ENCODE assay signal across 27 cellular contexts in genomic region chr3:129917423-129918007, GRCh38. TPM values are rescaled to one million over a fixed set of nuclear protein-coding genes. Genes with fewer than 3 reads are reported as not detected.
DNase-seq lines count a peak whose midpoint lies in the region; ATAC-seq, FAIRE-seq and TF ChIP-seq lines count a peak whose summit lies in the region.
"Had no signal": no experiment of that assay in that cellular context is flagged by ENCODE, and none has a peak within 500 bp of the region (broad histone marks: within the 10 kb centered on the region; RNA-seq: fewer than 3 reads in every experiment).

No MANE protein-coding gene starts in this region.

- TF ChIP-seq CTCF in A549 (IDR thresholded peaks at IDR 0.05) (no peak), HEK293 (tag by site-specific recombination; IDR thresholded peaks at IDR 0.05) (no peak), neutrophil (IDR thresholded peaks at IDR 0.05) (no peak)

- peaks cover 46% of the 10 kb centered on the region for H3K9me3 ChIP-seq in A549
- no peaks in the 10 kb centered on the region for H3K9me3 ChIP-seq in HEK293 (ENCODE audit: control insufficient read depth, insufficient read depth, low read depth, low read length)
- no peaks in the 10 kb centered on the region for H3K9me3 ChIP-seq in neutrophil

- TF ChIP-seq POLR2A in A549 (IDR thresholded peaks at IDR 0.05; ENCODE audit: low read length): no peak

- no peak for TF ChIP-seq RAD21 in A549 (conservative IDR thresholded peaks at IDR 0.05 in 1 of 2, IDR thresholded peaks at IDR 0.05 in 1 of 2)

- POLR2A ChIA-PET in A549 (lab: Yijun Ruan, JAX) (no interaction called here), HEK293 (lab: Yijun Ruan, JAX) (no interaction called here)

- ATAC-seq in A549 (no peak), HG02870 (IDR thresholded peaks at IDR 0.05; ENCODE audit: unreplicated experiment) (no peak)
- ATAC-seq: CD8-positive, alpha-beta T cell; GM23338 had no signal

- no peak overlapping the region for H3K4me2 ChIP-seq in A549
- H3K4me2 ChIP-seq: GM23338 had no signal

- CTCF ChIA-PET in A549 (lab: Yijun Ruan, JAX): interaction anchor here (1.5 kb wide), 1 partner anchor 25 kb away, joined by 6 read pairs; no protein-coding TSS in a partner anchor
- CTCF ChIA-PET in HEK293 (lab: Yijun Ruan, JAX): no interaction called here

- H3K27ac ChIP-seq in A549 (no peak overlapping the region), HEK293 (ENCODE audit: extremely low read depth, low read depth, low read length) (no peak overlapping the region), neutrophil (peak overlapping the region; percentile 98)
- H3K27ac ChIP-seq: C4-2B had no signal

- no peak overlapping the region for H3K4me3 ChIP-seq in A549
- no peak overlapping the region for H3K4me3 ChIP-seq in HEK293 (ENCODE audit: low read depth, low read length)
- H3K4me3 ChIP-seq in neutrophil (ENCODE audit: low read depth in 1 of 2, low read length in 1 of 2): peak overlapping the region in 1 of 2 experiments; percentile 2
- H3K4me3 ChIP-seq: GM23338 had no signal

- 37% methylated on average over 5 of the region's 6 CpGs for WGBS in A549 (ENCODE audit: missing lambda C conversion rate)

- no peak for TF ChIP-seq EP300 in A549 (IDR thresholded peaks at IDR 0.05)

- no peaks in the 10 kb centered on the region for H3K36me3 ChIP-seq in HEK293 (ENCODE audit: control insufficient read depth in 2 of 2, insufficient read depth in 1 of 2, low read length in 2 of 2)
- no peaks in the 10 kb centered on the region for H3K36me3 ChIP-seq in neutrophil

- H3K4me1 ChIP-seq in A549 (no peaks in the 10 kb centered on the region), HEK293 (ENCODE audit: control insufficient read depth, insufficient read depth, low read length) (no peaks in the 10 kb centered on the region), neutrophil (ENCODE audit: control insufficient read depth in 1 of 2, insufficient read depth in 1 of 2, low read depth in 1 of 2, low read length in 1 of 2) (peaks cover 44 to 76% of the 10 kb centered on the region in 2 experiments)
- H3K4me1 ChIP-seq: Caco-2 had no signal

- no peaks in the 10 kb centered on the region for H3K27me3 ChIP-seq in neutrophil

- DNase-seq in A549 (ENCODE audit: low read depth in 1 of 2, low spot score in 1 of 2) (no peak), OCI-M1 (lab: John Stamatoyannopoulos, UW) (peak; percentile 19), NOMO-1 treated with dmso at 0.1 percent for 144 hours (lab: John Stamatoyannopoulos, UW; ENCODE audit: unreplicated experiment) (no peak), NCI-H69 (lab: John Stamatoyannopoulos, UW) (no peak)
- DNase-seq in central memory CD4-positive, alpha-beta T cell: no peak
- DNase-seq: Caco-2; CD8-positive, alpha-beta T cell; H9; NCI-H1092 treated with DMSO at 0.1 percent for 48 hours; NCI-H1436; NCI-H187; NCI-H2081 treated with DMSO at 0.1 percent for 48 hours; NCI-H2171; NCI-H345; NCI-H510A treated with DMSO at 0.1 percent for 48 hours; NCI-H774; NK-92 treated with Interleukin-12 subunit alpha and Interleukin-12 subunit beta, amount 100 ng/mL, for 24 hours; Right ventricle myocardium superior; RPMI8226 had no signal

- FAIRE-seq in A549 (lab: Jason Lieb, UNC): no peak
- FAIRE-seq: G401.6, GM12891 had no signal

TF ChIP-seq in A549, 52 proteins besides CTCF, POLR2A, EP300 and RAD21:
- TF ChIP-seq TFCP2L1 (CRISPR knock-in tag; IDR thresholded peaks at IDR 0.05): no peak
- TF ChIP-seq KDM1A (IDR thresholded peaks at IDR 0.05; ENCODE audit: low read depth): peak; percentile 68
- TF ChIP-seq HES2 (IDR thresholded peaks at IDR 0.05): peak; percentile 12; the same call in 1 of the 2 replicates

TF ChIP-seq in HEK293, 187 proteins besides CTCF, POLR2A, EP300 and RAD21:
- TF ChIP-seq SETDB1 (IDR thresholded peaks at IDR 0.05; ENCODE audit: insufficient read length, low read length) (peak; percentile 99), TRIM28 (IDR thresholded peaks at IDR 0.05; ENCODE audit: borderline replicate concordance, low read length) (peak; percentile 88; the same call in 1 of the 2 replicates), ZNF157 (tag by site-specific recombination; IDR thresholded peaks at IDR 0.05) (no peak)
TF ChIP-seq in HEK293: peak in this region for 2.

RNA-seq across cellular contexts. Expression of gene TMCC1, which starts 24.0 kb away (rescaled TPM):
- polyA plus RNA-seq in A549 (2011; rRNA removed): 75.7 and 75.8 TPM in 2 replicates
- polyA plus RNA-seq in A549 (2012; cell fraction: cytosol; rRNA removed): 7.0 and 7.6 TPM in 2 replicates
- 3.7 and 4.9 TPM in 2 replicates for polyA plus RNA-seq in A549 (2012; cell fraction: nucleus; rRNA removed)
- 28.1 to 35.3 TPM (median 30.3 TPM) in 3 replicates for polyA plus RNA-seq in A549 (2017; fragmentation: RNase III; extraction: RNeasy Plus Mini Kit Qiagen cat#74134 plus additional on column Dnase treatment)
- polyA minus RNA-seq in A549 (2011; rRNA and poly(A)+ RNA removed): 36.3 and 40.5 TPM in 2 replicates

RNA-seq across cellular contexts. Expression of gene TRH, which starts 57.0 kb away (rescaled TPM):
- not detected in 2 replicates for polyA plus RNA-seq in A549 (2011; rRNA removed)
- polyA plus RNA-seq in A549 (2012; cell fraction: cytosol; rRNA removed): not detected in 2 replicates
- not detected in 2 replicates for polyA plus RNA-seq in A549 (2012; cell fraction: nucleus; rRNA removed)
- not detected in 3 replicates for polyA plus RNA-seq in A549 (2017; fragmentation: RNase III; extraction: RNeasy Plus Mini Kit Qiagen cat#74134 plus additional on column Dnase treatment)
- not detected in 2 replicates for polyA minus RNA-seq in A549 (2011; rRNA and poly(A)+ RNA removed)
- polyA plus RNA-seq: AG04450, GM23338 had no signal
